16 cellular contexts compared by ENCODE assay signal in the genomic region with DNA sequence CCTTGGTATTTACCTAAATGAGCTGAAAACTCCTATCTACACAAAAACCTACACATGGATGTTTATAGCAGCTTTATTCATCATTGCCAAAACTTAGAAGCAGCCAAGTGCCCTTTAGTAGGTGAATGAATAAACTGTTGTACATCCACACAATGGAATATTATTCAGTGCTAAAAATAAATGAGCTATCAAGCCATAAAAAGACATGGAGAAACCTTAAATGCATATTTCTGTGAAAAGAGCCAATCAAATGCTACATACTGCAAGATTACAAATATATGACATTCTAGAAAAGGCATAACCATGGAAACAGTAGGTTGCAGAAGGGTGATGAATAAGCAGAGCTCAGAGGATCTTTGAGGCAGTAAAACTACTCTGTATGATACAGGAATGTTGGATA.
"Had no signal": no experiment of that assay in that cellular context is flagged by ENCODE, and none has a peak within 500 bp of the region (broad histone marks: within the 10 kb centered on the region; RNA-seq: fewer than 3 reads in every experiment).

No MANE protein-coding gene starts in this region.

- H3K27ac ChIP-seq: epithelial cell of prostate, gastrocnemius medialis, prostate gland, skin epidermis, stomach, thoracic aorta, upper lobe of left lung had no signal

- H3K4me1 Mint-ChIP-seq: nephron progenitor cell, WTC11 had no signal

- H3K27ac Mint-ChIP-seq: activated CD4-positive, alpha-beta memory T cell treated with anti-CD3 and anti-CD28 coated beads, Interleukin-2, amount 10 ng/mL, durations not matched to agents 7 days and 5 days; activated CD8-positive, alpha-beta memory T cell treated with anti-CD3 and anti-CD28 coated beads, Interleukin-2, amount 10 ng/mL, durations not matched to agents 7 days and 5 days; activated naive CD4-positive, alpha-beta T cell treated with anti-CD3 and anti-CD28 coated beads for 36 hours; nephron progenitor cell; WTC11 had no signal

- H3K4me3 Mint-ChIP-seq: activated CD4-positive, alpha-beta memory T cell treated with anti-CD3 and anti-CD28 coated beads, Interleukin-2, amount 10 ng/mL, durations not matched to agents 7 days and 5 days; activated CD8-positive, alpha-beta memory T cell treated with anti-CD3 and anti-CD28 coated beads, Interleukin-2, amount 10 ng/mL, durations not matched to agents 7 days and 5 days; activated naive CD4-positive, alpha-beta T cell treated with anti-CD3 and anti-CD28 coated beads for 36 hours; nephron progenitor cell; WTC11 had no signal

- H3K27me3 Mint-ChIP-seq: activated CD4-positive, alpha-beta memory T cell treated with anti-CD3 and anti-CD28 coated beads, Interleukin-2, amount 10 ng/mL, durations not matched to agents 7 days and 5 days; activated CD8-positive, alpha-beta memory T cell treated with anti-CD3 and anti-CD28 coated beads, Interleukin-2, amount 10 ng/mL, durations not matched to agents 7 days and 5 days had no signal

- H3K9me3 Mint-ChIP-seq: activated CD4-positive, alpha-beta memory T cell treated with anti-CD3 and anti-CD28 coated beads, Interleukin-2, amount 10 ng/mL, durations not matched to agents 7 days and 5 days; activated naive CD4-positive, alpha-beta T cell treated with anti-CD3 and anti-CD28 coated beads for 36 hours; nephron progenitor cell; WTC11 had no signal

- DNase-seq: activated CD4-positive, alpha-beta memory T cell treated with anti-CD3 and anti-CD28 coated beads, Interleukin-2, amount 10 ng/mL, durations not matched to agents 7 days and 5 days; activated CD4-positive, alpha-beta T cell treated with anti-CD3 and anti-CD28 coated beads for 48 hours; activated CD8-positive, alpha-beta memory T cell treated with anti-CD3 and anti-CD28 coated beads, Interleukin-2, amount 10 ng/mL, durations not matched to agents 7 days and 5 days; activated naive CD4-positive, alpha-beta T cell treated with anti-CD3 and anti-CD28 coated beads for 36 hours; gastrocnemius medialis; kidney; midbrain; nephron progenitor cell; right cardiac atrium; stomach; upper lobe of left lung had no signal
